ENCODE assay signal across 19 cellular contexts in genomic region chr12:111227476-111228420, GRCh38.
DNase-seq lines count a peak whose midpoint lies in the region; ATAC-seq, FAIRE-seq and TF ChIP-seq lines count a peak whose summit lies in the region.
"Had no signal": no experiment of that assay in that cellular context is flagged by ENCODE, and none has a peak within 500 bp of the region (broad histone marks: within the 10 kb centered on the region; RNA-seq: fewer than 3 reads in every experiment).

No MANE protein-coding gene starts in this region.

- H2BK12ac ChIP-seq in mesenchymal stem cell (ENCODE audit: low read length in 2 of 2), result no peak overlapping the region

- no peak for TF ChIP-seq RAD21 in A549 (conservative IDR thresholded peaks at IDR 0.05 in 1 of 2, IDR thresholded peaks at IDR 0.05 in 1 of 2)

- H3K4me1 ChIP-seq in A549 (no peaks in the 10 kb centered on the region), BE2C (no peaks in the 10 kb centered on the region; the same call in 1 of the 2 replicates), mesenchymal stem cell (ENCODE audit: control insufficient read depth, insufficient read depth, low read depth, low read length) (no peaks in the 10 kb centered on the region), Peyer's patch (no peaks in the 10 kb centered on the region)
- H3K4me1 ChIP-seq: SJCRH30 had no signal

- no peaks in the 10 kb centered on the region for H3K27me3 ChIP-seq in BE2C
- peaks cover 11 to 25% of the 10 kb centered on the region in 2 experiments for H3K27me3 ChIP-seq in mesenchymal stem cell (ENCODE audit: control insufficient read depth in 1 of 2, insufficient read depth in 1 of 2, low read length in 2 of 2)
- H3K27me3 ChIP-seq in Peyer's patch, result no peaks in the 10 kb centered on the region
- H3K27me3 ChIP-seq: MG63, SJCRH30 had no signal

- DNase-seq in A549 (ENCODE audit: low read depth in 1 of 2, low spot score in 1 of 2) (peak in 1 of 2 experiments; percentile 25), BE2C (peak; percentile 15), NB4 (ENCODE audit: low read depth) (peak; percentile 39), mesenchymal stem cell (no peak), Peyer's patch (no peak), SK-N-DZ (ENCODE audit: low spot score) (no peak)
- DNase-seq: Calu3; CD8-positive, alpha-beta memory T cell; GOT3; KBM-7; MG63; NCI-H1417; NCI-H187; NCI-H2081 treated with DMSO at 0.1 percent for 48 hours; NCI-H774; SJCRH30; T-cell had no signal

- H3K9ac ChIP-seq in mesenchymal stem cell (ENCODE audit: low read length), result no peak overlapping the region

- TF ChIP-seq EP300 in A549 (IDR thresholded peaks at IDR 0.05), result no peak

- TF ChIP-seq POLR2A in A549 (IDR thresholded peaks at IDR 0.05; ENCODE audit: low read length) (no peak), NB4 (IDR thresholded peaks at IDR 0.05; ENCODE audit: extremely low read depth, insufficient read length) (no peak), Peyer's patch (IDR thresholded peaks at IDR 0.05) (no peak)

- H3K79me1 ChIP-seq in mesenchymal stem cell (replicated peaks; ENCODE audit: low read length, poor library complexity, severe bottlenecking), result no peaks in the 10 kb centered on the region

- no peak overlapping the region for H3K14ac ChIP-seq in mesenchymal stem cell (ENCODE audit: low read length in 2 of 2)

- no peak overlapping the region for H2BK5ac ChIP-seq in mesenchymal stem cell (ENCODE audit: low read depth, low read length, poor library complexity, severe bottlenecking)

- no peak for FAIRE-seq in A549 (lab: Jason Lieb, UNC)

- no peak overlapping the region for H2BK15ac ChIP-seq in mesenchymal stem cell (ENCODE audit: low read depth, poor library complexity, severe bottlenecking)

- no peak overlapping the region for H2AFZ ChIP-seq in mesenchymal stem cell (ENCODE audit: low read depth, low read length)

- H3K4me2 ChIP-seq in A549 (no peak overlapping the region), mesenchymal stem cell (ENCODE audit: low read length, poor library complexity, severe bottlenecking) (no peak overlapping the region)

- H4K8ac ChIP-seq in mesenchymal stem cell (ENCODE audit: low read length), result no peak overlapping the region

- TF ChIP-seq CTCF in A549 (IDR thresholded peaks at IDR 0.05), result no peak
- TF ChIP-seq CTCF in BE2C (IDR thresholded peaks at IDR 0.05; ENCODE audit: low read depth, low read length), result no peak
- TF ChIP-seq CTCF in NB4 (IDR thresholded peaks at IDR 0.05; ENCODE audit: low read depth, low read length), result no peak
- TF ChIP-seq CTCF in Peyer's patch (IDR thresholded peaks at IDR 0.05), result no peak

- H3K27ac ChIP-seq in A549, result no peak overlapping the region
- no peak overlapping the region for H3K27ac ChIP-seq in mesenchymal stem cell (ENCODE audit: low read length, poor library complexity, severe bottlenecking)
- no peak overlapping the region for H3K27ac ChIP-seq in Peyer's patch
- H3K27ac ChIP-seq: SJCRH30 had no signal

- H2AK5ac ChIP-seq in mesenchymal stem cell (ENCODE audit: low read length, severe bottlenecking), result no peak overlapping the region

- H3K4me3 ChIP-seq in A549 (no peak overlapping the region), BE2C (ENCODE audit: low read depth, low read length) (no peak overlapping the region), NB4 (ENCODE audit: low read depth, low read length) (no peak overlapping the region), mesenchymal stem cell (ENCODE audit: insufficient read depth in 1 of 2, low read depth in 1 of 2, low read length in 2 of 2) (no peak overlapping the region), Peyer's patch (no peak overlapping the region)
- H3K4me3 ChIP-seq: MG63, SJCRH30 had no signal

- H3K36me3 ChIP-seq in BE2C (no peaks in the 10 kb centered on the region), mesenchymal stem cell (ENCODE audit: control insufficient read depth in 1 of 2, insufficient read depth in 2 of 2, low read depth in 1 of 2, low read length in 2 of 2) (no peaks in the 10 kb centered on the region), Peyer's patch (no peaks in the 10 kb centered on the region)
- H3K36me3 ChIP-seq: MG63, SJCRH30 had no signal

- CTCF ChIA-PET in A549 (lab: Yijun Ruan, JAX), result interaction anchor here (1.5 kb wide), 1 partner anchor 204 kb away, joined by 4 read pairs; no protein-coding TSS in a partner anchor

- no peaks in the 10 kb centered on the region for H3K9me3 ChIP-seq in A549
- no peaks in the 10 kb centered on the region for H3K9me3 ChIP-seq in BE2C
- no peaks in the 10 kb centered on the region for H3K9me3 ChIP-seq in mesenchymal stem cell (ENCODE audit: control insufficient read depth, low read length)
- no peaks in the 10 kb centered on the region for H3K9me3 ChIP-seq in Peyer's patch
- H3K9me3 ChIP-seq: MG63, SJCRH30 had no signal

- POLR2A ChIA-PET in A549 (lab: Yijun Ruan, JAX), result no interaction called here

- 54% methylated on average over 10 of the region's 10 CpGs for WGBS in A549 (ENCODE audit: missing lambda C conversion rate)
- 95% methylated on average over 10 of the region's 10 CpGs for WGBS in mesenchymal stem cell

- ATAC-seq in A549 (peak; percentile 37 to 41; a peak in 3 of 6 replicates), GM18502 (IDR thresholded peaks at IDR 0.05; ENCODE audit: poor library complexity, unreplicated experiment) (no peak)
- ATAC-seq: Right ventricle myocardium inferior, T-cell had no signal

- H3K4ac ChIP-seq in mesenchymal stem cell (ENCODE audit: low read depth in 1 of 2, low read length in 2 of 2), result no peak overlapping the region

- no peak overlapping the region for H4K91ac ChIP-seq in mesenchymal stem cell (ENCODE audit: low read length)

- no peak overlapping the region for H3K23ac ChIP-seq in mesenchymal stem cell (ENCODE audit: low read length in 2 of 2)

- peak overlapping the region; percentile 52 for H2BK120ac ChIP-seq in mesenchymal stem cell (ENCODE audit: low read depth, low read length)

- H3K18ac ChIP-seq in mesenchymal stem cell (ENCODE audit: low read depth in 1 of 2, low read length in 2 of 2), result no peak overlapping the region

TF ChIP-seq in A549, 52 proteins besides CTCF, POLR2A, EP300 and RAD21:
- peak; percentile 25; the same call in 1 of the 2 replicates for TF ChIP-seq SREBF2 (IDR thresholded peaks at IDR 0.05)
- TF ChIP-seq MAZ (IDR thresholded peaks at IDR 0.05; ENCODE audit: borderline replicate concordance, low read depth, low read length), result no peak
- TF ChIP-seq ATOH8 (CRISPR knock-in tag; IDR thresholded peaks at IDR 0.05; ENCODE audit: low read depth), result no peak

Comparison
In these comparisons a context has a peak if more than half of its experiments do, and no peak if none do; other contexts are left out.
1. DNase-seq: peak in BE2C (single experiment) and NB4 (single experiment); none in mesenchymal stem cell (single experiment), Peyer's patch (0 of 3) and SK-N-DZ (single experiment).